In genomic region chr6:150016324-150017185, GRCh38 we compare ENCODE assay signal across 1 cellular context.
TF ChIP-seq lines count a peak whose summit lies in the region.

No MANE protein-coding gene starts in this region.

TF ChIP-seq in HEK293, 187 proteins besides CTCF, POLR2A, EP300 and RAD21 (continued from another document):
- TF ChIP-seq HIC1 (tag by site-specific recombination; IDR thresholded peaks at IDR 0.05) (0 out of 2 replicates have a peak, but pooled peaks have one; percentile 14), ZBTB21 (tag by site-specific recombination; IDR thresholded peaks at IDR 0.05) (0 out of 2 replicates have a peak, but pooled peaks have one; percentile 20), ZBTB17 (tag by site-specific recombination; IDR thresholded peaks at IDR 0.05) (peak; percentile 19; the same call in 1 of the 2 replicates), ZNF629 (tag by site-specific recombination; IDR thresholded peaks at IDR 0.05) (peak; percentile 67), ZNF2 (tag by site-specific recombination; IDR thresholded peaks at IDR 0.05) (0 out of 2 replicates have a peak, but pooled peaks have one; percentile 26), ZSCAN16 (tag by site-specific recombination; IDR thresholded peaks at IDR 0.05) (no peak), ZNF571 (tag by site-specific recombination; IDR thresholded peaks at IDR 0.05) (no peak), ZNF138 (tag by site-specific recombination; IDR thresholded peaks at IDR 0.05; ENCODE audit: borderline replicate concordance) (no peak), ZEB2 (tag by site-specific recombination; IDR thresholded peaks at IDR 0.05) (peak; percentile 65)
